8 cellular contexts compared by ENCODE assay signal in the genomic region with DNA sequence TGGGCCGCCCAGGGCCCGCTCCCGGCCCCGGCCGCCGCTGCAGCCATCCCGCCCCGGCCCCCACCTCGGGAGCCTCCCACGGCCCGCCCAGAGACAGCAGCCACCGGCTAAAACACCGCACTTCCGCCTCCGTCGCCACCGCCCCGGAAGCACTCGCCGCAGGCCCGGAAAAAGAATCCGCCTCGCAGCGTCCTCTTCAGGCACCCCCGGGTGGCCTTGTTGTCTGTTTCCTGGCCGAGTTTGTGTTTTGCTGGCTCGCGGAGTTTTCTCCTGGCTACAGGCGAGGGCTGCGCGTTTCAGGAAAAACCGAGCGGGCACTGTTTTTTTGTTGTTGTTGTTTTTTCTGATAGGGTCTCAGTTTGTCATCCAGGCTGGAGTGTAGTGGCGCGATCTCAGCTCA. TPM values are rescaled to one million over a fixed set of nuclear protein-coding genes. Genes with fewer than 3 reads are reported as not detected.
DNase-seq lines count a peak whose midpoint lies in the region; ATAC-seq and TF ChIP-seq lines count a peak whose summit lies in the region.
"Not testable (repeated sequence)": the region's sequence is repeated elsewhere in the genome, so short reads cannot be mapped to it uniquely, and the experiment has no call there.

TSS of gene CCZ1B (minus strand) at position 125 of the 400 bp plus-strand sequence. CDS start at position 47, 78 bp downstream.

- H3K4me1 Mint-ChIP-seq in naive B cell = not testable (repeated sequence)

- not testable (repeated sequence) for H3K36me3 Mint-ChIP-seq in naive B cell

- peak within 1 kb of the TSS; percentile 91 to 97 (median 96) for H3K4me3 Mint-ChIP-seq in naive B cell

- DNase-seq in DMS53 treated with DMSO at 0.1 percent for 48 hours (lab: John Stamatoyannopoulos, UW; ENCODE audit: unreplicated experiment) (peak; percentile 60), KG1 (lab: John Stamatoyannopoulos, UW) (peak; percentile 73), Peyer's patch (peak; percentile 78 to 93 (median 83)), naive B cell (peak; percentile 82)
- DNase-seq in activated T-cell treated with anti-CD3 and anti-CD28 coated beads, Interleukin-2, amount 50 U/mL, for 1 hour = peak; percentile 85
- DNase-seq in stimulated activated CD8-positive, alpha-beta memory T cell treated with anti-CD3 and anti-CD28 coated beads, Interleukin-7, amount 100 ng/mL, for 1 hour (ENCODE audit: low read depth in 2 of 2) = peak; percentile 66 to 80

- H3K27ac Mint-ChIP-seq in naive B cell = peak within 1 kb of the TSS; percentile 80 to 97 (median 94)

- not testable (repeated sequence) for TF ChIP-seq POLR2A in Peyer's patch (IDR thresholded peaks at IDR 0.05)

- H3K27me3 Mint-ChIP-seq in naive B cell = peaks cover 11 to 19% (median 13%) of the 10 kb centered on the region in 3 donors

- H3K4me1 ChIP-seq in Peyer's patch = not testable (repeated sequence)

- H3K9me3 Mint-ChIP-seq in naive B cell = not testable (repeated sequence)

- peak within 1 kb of the TSS; percentile 51 to 60 (median 57) for H3K4me3 ChIP-seq in Peyer's patch

- not testable (repeated sequence) for H3K27me3 ChIP-seq in Peyer's patch

- ATAC-seq in GM21717 (IDR thresholded peaks at IDR 0.05; ENCODE audit: unreplicated experiment) = peak; percentile 100
- ATAC-seq in esophagus mucosa = peak; percentile 91
- ATAC-seq in naive B cell (ENCODE audit: low read depth in 2 of 2) = peak; percentile 97 to 99

- H3K36me3 ChIP-seq in Peyer's patch = not testable (repeated sequence)

- H3K27ac ChIP-seq in Peyer's patch = peak within 1 kb of the TSS; percentile 46 to 77 (median 73)

- TF ChIP-seq CTCF in Peyer's patch (IDR thresholded peaks at IDR 0.05) = peak in 1 of 6 experiments; percentile 25

- H3K9me3 ChIP-seq in Peyer's patch = not testable (repeated sequence)

RNA-seq across cellular contexts. Expression of gene CCZ1B, which starts in this region (rescaled TPM):
- total RNA-seq in Peyer's patch = 100 to 1,000 TPM in 3 of 4 donors, 10 to 100 TPM in 1; 73.7 to 253 (median 131) TPM
- total RNA-seq in esophagus mucosa = 52.7 TPM
- 10 to 100 TPM; 13.0 to 40.8 (median 29.7) TPM for polyA plus RNA-seq in naive B cell (ENCODE audit: low read depth in 6 of 6)

Comparison
In these comparisons a context has a peak if more than half of its experiments do, and no peak if none do; other contexts are left out.
1. Peak in every context shown above with its lines: DNase-seq, ATAC-seq, H3K4me3 ChIP-seq and H3K27ac ChIP-seq.